16 cellular contexts compared by ENCODE assay signal in genomic region chrX:154157207-154157606, GRCh38. TPM values are rescaled to one million over a fixed set of nuclear protein-coding genes. Genes with fewer than 3 reads are reported as not detected.
"Had no signal": no experiment of that assay in that cellular context is flagged by ENCODE, and none has a peak within 500 bp of the region (broad histone marks: within the 10 kb centered on the region; RNA-seq: fewer than 3 reads in every experiment).

No MANE protein-coding gene starts in this region.

RNA-seq across cellular contexts. Expression of gene OPN1LW, which starts 13.2 kb away (rescaled TPM):
- total RNA-seq: activated B cell treated with CpG ODN at 0.5 μM for 24 hours; activated CD4-positive, alpha-beta memory T cell treated with anti-CD3 and anti-CD28 coated beads for 36 hours; activated CD4-positive, alpha-beta T cell treated with anti-CD3 and anti-CD28 coated beads, Interleukin-2, amount 10 ng/mL, durations not matched to agents 24 days and 14 days; activated CD8-positive, alpha-beta memory T cell treated with anti-CD3 and anti-CD28 coated beads for 36 hours; activated CD8-positive, alpha-beta T cell treated with anti-CD3 and anti-CD28 coated beads for 36 hours; activated naive CD4-positive, alpha-beta T cell treated with anti-CD3 and anti-CD28 coated beads for 36 hours; activated naive CD4-positive, alpha-beta T cell treated with anti-CD3 and anti-CD28 coated beads, Interleukin-2, amount 50 U/mL, for 72 hours; activated naive CD8-positive, alpha-beta T cell treated with anti-CD3 and anti-CD28 coated beads for 36 hours; activated T-cell treated with anti-CD3 and anti-CD28 coated beads, Interleukin-2, amount 50 U/mL, for 4 hours; activated T-cell treated with anti-CD3 and anti-CD28 coated beads, Interleukin-2, amount 50 U/mL, for 72 hours; activated T-helper 1 cell treated with anti-CD3 and anti-CD28 coated beads, Interleukin-12 subunit alpha, Interleukin-12 subunit beta, Interleukin-2, Interleukin-4 antibody, amounts not matched to agents 30 ng/mL and 10 ng/mL and 1 ng/mL, durations not matched to agents 14 hours and 24 hours and 36 hours; activated T-helper 17 cell treated with anti-CD3 and anti-CD28 coated beads, Interleukin-2, amount 50 U/mL, for 72 hours; adrenal gland; ascending aorta; breast epithelium; cardiac septum had no signal
- polyA plus RNA-seq: adrenal gland had no signal

RNA-seq across cellular contexts. Expression of gene OPN1MW, which starts 25.2 kb away (rescaled TPM):
- total RNA-seq: activated B cell treated with CpG ODN at 0.5 μM for 24 hours; activated CD4-positive, alpha-beta memory T cell treated with anti-CD3 and anti-CD28 coated beads for 36 hours; activated CD4-positive, alpha-beta T cell treated with anti-CD3 and anti-CD28 coated beads, Interleukin-2, amount 10 ng/mL, durations not matched to agents 24 days and 14 days; activated CD8-positive, alpha-beta memory T cell treated with anti-CD3 and anti-CD28 coated beads for 36 hours; activated CD8-positive, alpha-beta T cell treated with anti-CD3 and anti-CD28 coated beads for 36 hours; activated naive CD4-positive, alpha-beta T cell treated with anti-CD3 and anti-CD28 coated beads for 36 hours; activated naive CD4-positive, alpha-beta T cell treated with anti-CD3 and anti-CD28 coated beads, Interleukin-2, amount 50 U/mL, for 72 hours; activated naive CD8-positive, alpha-beta T cell treated with anti-CD3 and anti-CD28 coated beads for 36 hours; activated T-cell treated with anti-CD3 and anti-CD28 coated beads, Interleukin-2, amount 50 U/mL, for 4 hours; activated T-cell treated with anti-CD3 and anti-CD28 coated beads, Interleukin-2, amount 50 U/mL, for 72 hours; activated T-helper 1 cell treated with anti-CD3 and anti-CD28 coated beads, Interleukin-12 subunit alpha, Interleukin-12 subunit beta, Interleukin-2, Interleukin-4 antibody, amounts not matched to agents 30 ng/mL and 10 ng/mL and 1 ng/mL, durations not matched to agents 14 hours and 24 hours and 36 hours; activated T-helper 17 cell treated with anti-CD3 and anti-CD28 coated beads, Interleukin-2, amount 50 U/mL, for 72 hours; adrenal gland; ascending aorta; breast epithelium; cardiac septum had no signal
- polyA plus RNA-seq: adrenal gland had no signal
